In the genomic region with DNA sequence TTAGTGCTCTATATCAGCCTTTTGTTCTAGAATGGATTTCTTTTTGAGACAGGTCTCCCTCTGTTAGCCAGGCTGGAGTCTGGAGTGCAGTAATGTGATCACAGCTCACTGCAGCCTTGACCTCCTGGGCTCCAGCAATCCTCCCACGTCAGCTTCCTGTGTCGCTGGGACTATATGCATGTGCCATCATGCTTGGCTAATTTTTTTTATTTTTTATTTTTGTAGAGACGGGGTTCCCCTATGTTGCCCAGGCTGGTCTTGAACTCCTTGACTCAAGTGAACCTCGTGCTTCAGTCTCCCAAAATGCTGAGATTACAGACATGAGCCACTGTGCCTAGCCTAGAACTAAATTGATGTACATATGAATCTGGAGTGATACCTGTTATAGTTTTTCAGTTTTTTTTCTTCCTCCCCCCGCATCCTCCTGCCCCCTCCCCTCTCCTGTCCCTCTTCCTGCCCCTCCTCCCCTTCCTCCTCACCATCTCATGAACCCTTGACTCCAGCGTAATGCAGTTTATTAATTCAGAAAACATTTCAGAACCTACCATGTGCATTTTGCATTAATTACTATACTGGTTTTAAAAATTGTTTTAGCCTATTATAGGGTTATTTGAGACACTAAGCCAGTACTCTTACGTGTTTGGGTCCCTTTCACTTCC, we compare ENCODE assay signal across 11 cellular contexts. TPM values are rescaled to one million over a fixed set of nuclear protein-coding genes. Genes with fewer than 3 reads are reported as not detected.
A peak's percentile ranks its signal among the peaks of the same experiment; 100 is the strongest.
DNase-seq lines count a peak whose midpoint lies in the region; ATAC-seq, FAIRE-seq and TF ChIP-seq lines count a peak whose summit lies in the region.
"Had no signal": no experiment of that assay in that cellular context is flagged by ENCODE, and none has a peak within 500 bp of the region (broad histone marks: within the 10 kb centered on the region; RNA-seq: fewer than 3 reads in every experiment).

No MANE protein-coding gene starts in this region.

- H4K20me1 ChIP-seq in GM12878 (ENCODE audit: control insufficient read depth, insufficient read depth) (no peaks in the 10 kb centered on the region), osteoblast (ENCODE audit: insufficient read depth, low read length) (no peaks in the 10 kb centered on the region)

- H3K4me3 ChIP-seq in GM12878 (no peak overlapping the region), coronary artery (no peak overlapping the region), osteoblast (ENCODE audit: insufficient read depth, low read length) (no peak overlapping the region)
- H3K4me3 ChIP-seq: uterus had no signal

- no peak for TF ChIP-seq EP300 in GM12878 (IDR thresholded peaks at IDR 0.05; ENCODE audit: borderline replicate concordance in 1 of 2, control insufficient read depth in 1 of 2, low read depth in 2 of 2, low read length in 2 of 2)

- no peak overlapping the region for H3K9ac ChIP-seq in GM12878 (ENCODE audit: control insufficient read depth, insufficient read depth, low read length)

- SMC1A ChIA-PET in GM12878 (lab: Charles Lee; ENCODE audit: uncharacterized antibody, unreplicated experiment): interaction anchor here (0.9 to 19.0 kb wide), 7 partner anchors 20 to 117 kb away, joined by 3 to 393 read pairs (median 5); a partner anchor contains a TSS

- no peak for TF ChIP-seq RAD21 in GM12878 (IDR thresholded peaks at IDR 0.05; ENCODE audit: insufficient read depth, low read depth, low read length)

- CTCF ChIA-PET in GM12878 (lab: Yijun Ruan, JAX): interaction anchor here (0.6 to 12.6 kb wide), 16 partner anchors 9 to 297 kb away, joined by 3 to 413 read pairs (median 3); no protein-coding TSS in a partner anchor

- intact Hi-C loops in GM12878 (cut with micrococcal nuclease; ENCODE audit: unreplicated experiment): no loop called here

- H3K27ac ChIP-seq in GM12878 (ENCODE audit: control insufficient read depth, insufficient read depth) (peak overlapping the region; percentile 51), coronary artery (no peak overlapping the region), osteoblast (ENCODE audit: low read depth, low read length) (no peak overlapping the region)
- H3K27ac ChIP-seq: C4-2B, uterus had no signal

- H3K79me2 ChIP-seq in GM12878 (ENCODE audit: control insufficient read depth, insufficient read depth, low read length) (peaks cover 87% of the 10 kb centered on the region), osteoblast (ENCODE audit: insufficient read depth, low read length) (peaks cover 3% of the 10 kb centered on the region)

- peak; percentile 70 for FAIRE-seq in GM12878 (lab: Jason Lieb, UNC)

- DNase-seq in CD1c-positive myeloid dendritic cell (ENCODE audit: extremely low spot score): peak; percentile 46
- DNase-seq in GM12878 (ENCODE audit: low read depth, low spot score): no peak
- no peak for DNase-seq in coronary artery (ENCODE audit: low spot score)
- DNase-seq in D341Med (ENCODE audit: low spot score): no peak
- no peak for DNase-seq in DMS79 (lab: John Stamatoyannopoulos, UW)
- no peak for DNase-seq in osteoblast (ENCODE audit: insufficient read length, low spot score, missing footprints)
- DNase-seq: uterus had no signal

- TF ChIP-seq CTCF in GM12878 (IDR thresholded peaks at IDR 0.05 in 2 of 3, conservative IDR thresholded peaks at IDR 0.05 in 1 of 3; ENCODE audit: control insufficient read depth in 2 of 3, extremely low read depth in 1 of 3, insufficient read depth in 1 of 3, low read depth in 3 of 3, low read length in 3 of 3): no peak
- no peak for TF ChIP-seq CTCF in coronary artery (IDR thresholded peaks at IDR 0.05)
- TF ChIP-seq CTCF in osteoblast (IDR thresholded peaks at IDR 0.05; ENCODE audit: extremely low read depth, low read depth, low read length): no peak

- H3K9me3 ChIP-seq in GM12878 (replicated peaks; ENCODE audit: control insufficient read depth, insufficient read depth, low read length): no peaks in the 10 kb centered on the region
- no peaks in the 10 kb centered on the region for H3K9me3 ChIP-seq in osteoblast (ENCODE audit: low read depth, low read length)
- H3K9me3 ChIP-seq: uterus had no signal

- POLR2A ChIA-PET in GM12878 (lab: Charles Lee): interaction anchor here (0.6 to 2.1 kb wide), 8 partner anchors 9 to 94 kb away, joined by 3 to 7 read pairs (median 4); a partner anchor contains a TSS

- ATAC-seq in GM19043 (IDR thresholded peaks at IDR 0.05; ENCODE audit: low read depth, unreplicated experiment): peak; percentile 41
- ATAC-seq in HG03442 (IDR thresholded peaks at IDR 0.05; ENCODE audit: unreplicated experiment): peak; percentile 44
- ATAC-seq in GM12878: peak; percentile 62
- ATAC-seq: Panc1 had no signal

- TF ChIP-seq POLR2A in GM12878 (IDR thresholded peaks at IDR 0.05; ENCODE audit: low read depth, low read length): no peak

- in situ Hi-C loops in GM12878 (cut with MboI): no loop called here

- no peaks in the 10 kb centered on the region for H3K27me3 ChIP-seq in GM12878 (replicated peaks in 1 of 2; ENCODE audit: control insufficient read depth in 2 of 2, insufficient read depth in 2 of 2, low read length in 1 of 2)
- no peaks in the 10 kb centered on the region for H3K27me3 ChIP-seq in osteoblast (ENCODE audit: insufficient read depth, low read length)
- H3K27me3 ChIP-seq: uterus had no signal

- H3K4me1 ChIP-seq in GM12878 (ENCODE audit: control insufficient read depth, insufficient read depth, low read length) (peaks cover 71% of the 10 kb centered on the region), osteoblast (ENCODE audit: insufficient read depth, low read length) (peaks cover 19% of the 10 kb centered on the region)
- H3K4me1 ChIP-seq: uterus had no signal

- BruUV-seq in GM12878 (replicated peaks; lab: Mats Ljungman, UMichigan): no TSS peak

- H2AFZ ChIP-seq in GM12878 (ENCODE audit: control insufficient read depth, low read depth, low read length) (no peak overlapping the region), osteoblast (ENCODE audit: low read length) (no peak overlapping the region)

- RAD21 ChIA-PET in GM12878 (lab: Charles Lee; ENCODE audit: unreplicated experiment): interaction anchor here (0.6 to 9.5 kb wide), 9 partner anchors 9 to 90 kb away, joined by 3 to 303 read pairs (median 4); a partner anchor contains a TSS

- H3K36me3 ChIP-seq in GM12878 (ENCODE audit: control insufficient read depth in 2 of 2, insufficient read depth in 2 of 2, low read length in 1 of 2) (0 out of 4 replicates have a peak, but pooled peaks cover 0 to 2% of the 10 kb centered on the region in 2 experiments), osteoblast (ENCODE audit: insufficient read depth, low read length) (no peaks in the 10 kb centered on the region)
- H3K36me3 ChIP-seq: uterus had no signal

- WGBS in GM12878 (ENCODE audit: insufficient coverage, insufficient replicate concordance, low lambda C conversion rate, missing lambda C conversion rate): 0% methylated on average over 6 of the region's 7 CpGs

- H3K4me2 ChIP-seq in GM12878 (ENCODE audit: control insufficient read depth, insufficient read depth): peak overlapping the region; percentile 62
- H3K4me2 ChIP-seq in osteoblast (ENCODE audit: insufficient read depth, low read length): no peak overlapping the region

TF ChIP-seq in GM12878, 131 proteins besides CTCF, POLR2A, EP300 and RAD21 (continues in another document):
- no peak for TF ChIP-seq ZSCAN29 (IDR thresholded peaks at IDR 0.05)
- TF ChIP-seq IKZF2 (IDR thresholded peaks at IDR 0.05): peak; percentile 60 to 71
- TF ChIP-seq, protein P1, sequence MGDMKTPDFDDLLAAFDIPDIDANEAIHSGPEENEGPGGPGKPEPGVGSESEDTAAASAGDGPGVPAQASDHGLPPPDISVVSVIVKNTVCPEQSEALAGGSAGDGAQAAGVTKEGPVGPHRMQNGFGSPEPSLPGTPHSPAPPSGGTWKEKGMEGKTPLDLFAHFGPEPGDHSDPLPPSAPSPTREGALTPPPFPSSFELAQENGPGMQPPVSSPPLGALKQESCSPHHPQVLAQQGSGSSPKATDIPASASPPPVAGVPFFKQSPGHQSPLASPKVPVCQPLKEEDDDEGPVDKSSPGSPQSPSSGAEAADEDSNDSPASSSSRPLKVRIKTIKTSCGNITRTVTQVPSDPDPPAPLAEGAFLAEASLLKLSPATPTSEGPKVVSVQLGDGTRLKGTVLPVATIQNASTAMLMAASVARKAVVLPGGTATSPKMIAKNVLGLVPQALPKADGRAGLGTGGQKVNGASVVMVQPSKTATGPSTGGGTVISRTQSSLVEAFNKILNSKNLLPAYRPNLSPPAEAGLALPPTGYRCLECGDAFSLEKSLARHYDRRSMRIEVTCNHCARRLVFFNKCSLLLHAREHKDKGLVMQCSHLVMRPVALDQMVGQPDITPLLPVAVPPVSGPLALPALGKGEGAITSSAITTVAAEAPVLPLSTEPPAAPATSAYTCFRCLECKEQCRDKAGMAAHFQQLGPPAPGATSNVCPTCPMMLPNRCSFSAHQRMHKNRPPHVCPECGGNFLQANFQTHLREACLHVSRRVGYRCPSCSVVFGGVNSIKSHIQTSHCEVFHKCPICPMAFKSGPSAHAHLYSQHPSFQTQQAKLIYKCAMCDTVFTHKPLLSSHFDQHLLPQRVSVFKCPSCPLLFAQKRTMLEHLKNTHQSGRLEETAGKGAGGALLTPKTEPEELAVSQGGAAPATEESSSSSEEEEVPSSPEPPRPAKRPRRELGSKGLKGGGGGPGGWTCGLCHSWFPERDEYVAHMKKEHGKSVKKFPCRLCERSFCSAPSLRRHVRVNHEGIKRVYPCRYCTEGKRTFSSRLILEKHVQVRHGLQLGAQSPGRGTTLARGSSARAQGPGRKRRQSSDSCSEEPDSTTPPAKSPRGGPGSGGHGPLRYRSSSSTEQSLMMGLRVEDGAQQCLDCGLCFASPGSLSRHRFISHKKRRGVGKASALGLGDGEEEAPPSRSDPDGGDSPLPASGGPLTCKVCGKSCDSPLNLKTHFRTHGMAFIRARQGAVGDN (IDR thresholded peaks at IDR 0.05): peak; percentile 61

RNA-seq across cellular contexts. Expression of a gene that starts 37.4 kb away (rescaled TPM):
- 75.1 and 80.9 TPM in 2 replicates for total RNA-seq in GM12878 (2013; cell fraction: nucleolus; rRNA removed)
- total RNA-seq in GM12878 (2014; rRNA removed): 140 and 157 TPM in 2 replicates
- 178 and 183 TPM in 2 replicates for total RNA-seq in GM12878 (2014; rRNA removed; fragmentation: Illumina TruSeq; extraction: Trizol)
- total RNA-seq in GM12878 (2021): 116 and 124 TPM in 2 replicates
- 51.5 TPM for polyA plus RNA-seq in GM12878 (2011; ENCODE audit: low read depth)
- polyA plus RNA-seq in GM12878 (2011; rRNA removed): 169 and 264 TPM in 2 replicates
- 66.2 and 70.2 TPM in 2 replicates for polyA plus RNA-seq in GM12878 (2011; cell fraction: cytosol; rRNA removed)
- 51.6 and 57.2 TPM in 2 replicates for polyA plus RNA-seq in GM12878 (2011; cell fraction: nucleus; rRNA removed)
- polyA plus RNA-seq in GM12878 (2012): 82.6 and 119 TPM in 2 replicates
- 180 and 219 TPM in 2 replicates for polyA plus RNA-seq in GM12878 (2014; fragmentation: Illumina TruSeq; extraction: Trizol)
- 100 to 1,000 TPM; 217 to 324 TPM for polyA plus RNA-seq in GM12878 (2014; fragmentation: Nextera tagmentation; extraction: Ambion mirVana)
- polyA plus RNA-seq in GM12878 (2014; rRNA removed): 108 and 144 TPM in 2 replicates
- 100 to 1,000 TPM; 177 to 181 TPM for polyA plus RNA-seq in GM12878 (2016; fragmentation: Nextera tagmentation; extraction: Ambion mirVana)
- 69.6 and 132 TPM in 2 replicates for polyA minus RNA-seq in GM12878 (2011; rRNA and poly(A)+ RNA removed)
- 56.4 and 60.0 TPM in 2 replicates for polyA minus RNA-seq in GM12878 (2011; cell fraction: cytosol; rRNA and poly(A)+ RNA removed)
- polyA minus RNA-seq in GM12878 (2011; cell fraction: nucleus; rRNA and poly(A)+ RNA removed): 30.6 and 45.0 TPM in 2 replicates
- total RNA-seq in osteoblast: 23.2 and 26.2 TPM in 2 replicates
